Comparison of ENCODE assay signal across 8 cellular contexts in the genomic region with DNA sequence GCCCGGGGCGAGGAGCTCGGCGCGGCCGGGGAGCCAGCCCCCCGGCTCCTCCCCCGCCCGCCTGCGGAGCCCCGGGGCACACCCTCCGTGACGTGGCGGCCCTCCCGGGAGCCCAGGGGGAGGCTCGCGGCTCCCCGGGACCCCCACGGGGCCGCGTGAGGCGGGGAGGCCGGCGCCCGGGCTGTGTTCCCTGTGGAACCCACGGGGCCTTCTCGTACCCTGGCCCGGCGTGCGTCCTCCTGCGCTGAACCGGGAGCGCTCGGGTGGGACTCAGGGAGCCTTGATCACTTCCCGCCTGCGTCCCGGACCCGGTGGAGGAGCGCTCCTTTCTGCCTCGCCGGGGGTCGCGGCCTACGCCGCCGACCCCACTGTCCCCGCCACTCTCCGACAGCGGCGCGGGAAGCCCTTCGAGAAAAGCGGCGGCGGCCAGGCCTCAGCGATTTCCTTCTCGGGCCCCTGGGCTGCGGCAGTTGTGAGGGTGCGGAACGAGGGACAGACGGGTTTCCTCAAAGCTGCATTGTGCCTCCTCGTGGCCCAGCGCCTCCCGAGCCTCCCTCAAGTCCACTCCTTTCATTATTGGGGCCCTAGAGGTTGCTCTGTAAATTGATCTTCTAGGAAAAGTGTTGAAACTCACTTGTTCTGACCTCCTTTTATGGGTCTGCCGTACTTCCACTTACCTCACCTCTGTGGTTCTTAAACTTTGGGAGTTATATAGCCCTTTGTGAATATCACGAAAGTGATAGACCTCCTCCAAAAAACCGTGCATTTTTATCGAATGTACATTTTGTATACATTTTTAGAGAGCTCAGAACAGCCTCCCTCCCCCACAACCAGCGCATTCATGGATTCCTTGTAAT. TPM values are rescaled to one million over a fixed set of nuclear protein-coding genes. Genes with fewer than 3 reads are reported as not detected.
DNase-seq lines count a peak whose midpoint lies in the region; ATAC-seq lines count a peak whose summit lies in the region.

No MANE protein-coding gene starts in this region.

- intact Hi-C loops in activated CD4-positive, alpha-beta memory T cell treated with anti-CD3 and anti-CD28 coated beads for 36 hours (cut with micrococcal nuclease): loop anchor here (1.0 to 5.0 kb wide), 7 partner anchors 41 to 556 kb away; a partner anchor contains a TSS

- H3K4me3 Mint-ChIP-seq in activated CD4-positive, alpha-beta memory T cell treated with anti-CD3 and anti-CD28 coated beads for 36 hours: peak overlapping the region; percentile 90
- H3K4me3 Mint-ChIP-seq in effector memory CD8-positive, alpha-beta T cell: peak overlapping the region; percentile 90 to 96

- peak; percentile 57 for DNase-seq in NCI-H510A treated with DMSO at 0.1 percent for 48 hours (lab: John Stamatoyannopoulos, UW)
- DNase-seq in activated CD4-positive, alpha-beta memory T cell treated with anti-CD3 and anti-CD28 coated beads for 36 hours: peak; percentile 78
- DNase-seq in effector memory CD8-positive, alpha-beta T cell: peak; percentile 61 to 66 (median 62)
- peak; percentile 91 for DNase-seq in mesenteric fat pad (ENCODE audit: low spot score)
- peak; percentile 40 for DNase-seq in stimulated activated CD8-positive, alpha-beta memory T cell treated with anti-CD3 and anti-CD28 coated beads, Interleukin-15, amount 100 ng/mL, for 1 hour (ENCODE audit: low read depth)

- peak overlapping the region; percentile 71 to 90 (median 82) for H3K4me3 ChIP-seq in BLaER1 treated with 17β-estradiol and CSF1 and Interleukin-3, amounts not matched to agents 10 nM and 100 nM

- H3K4me1 ChIP-seq in BLaER1 treated with 17β-estradiol and CSF1 and Interleukin-3, amounts not matched to agents 10 nM and 100 nM: peaks cover 22 to 44% (median 36%) of the 10 kb centered on the region in 10 experiments

- peak; percentile 87 for ATAC-seq in GM19025 (IDR thresholded peaks at IDR 0.05; ENCODE audit: low read depth, unreplicated experiment)
- peak; percentile 74 for ATAC-seq in HG03196 (IDR thresholded peaks at IDR 0.05; ENCODE audit: unreplicated experiment)
- peak; percentile 81 for ATAC-seq in effector memory CD8-positive, alpha-beta T cell (replicated peaks)

- H3K4me2 ChIP-seq in BLaER1 treated with 17β-estradiol and CSF1 and Interleukin-3, amounts not matched to agents 10 nM and 100 nM: peak overlapping the region; percentile 78 to 95 (median 86)

- H3K4me1 Mint-ChIP-seq in activated CD4-positive, alpha-beta memory T cell treated with anti-CD3 and anti-CD28 coated beads for 36 hours (ENCODE audit: low read depth): peaks cover 52% of the 10 kb centered on the region
- H3K4me1 Mint-ChIP-seq in effector memory CD8-positive, alpha-beta T cell (ENCODE audit: low read depth in 2 of 2): peaks cover 29 to 42% of the 10 kb centered on the region in 2 donors

- H3K9ac ChIP-seq in BLaER1 treated with 17β-estradiol and CSF1 and Interleukin-3, amounts not matched to agents 10 nM and 100 nM: peak overlapping the region; percentile 95 to 100 (median 98)

- no peaks in the 10 kb centered on the region for H3K27me3 Mint-ChIP-seq in activated CD4-positive, alpha-beta memory T cell treated with anti-CD3 and anti-CD28 coated beads for 36 hours
- H3K27me3 Mint-ChIP-seq in effector memory CD8-positive, alpha-beta T cell: no peaks in the 10 kb centered on the region

- POLR2A ChIA-PET in activated CD4-positive, alpha-beta memory T cell treated with anti-CD3 and anti-CD28 coated beads for 36 hours (lab: Charles Lee): interaction anchor here (0.8 to 3.4 kb wide), 9 partner anchors 13 to 394 kb away, joined by 3 to 13 read pairs (median 4); a partner anchor contains a TSS

- peak overlapping the region; percentile 93 for H3K27ac Mint-ChIP-seq in activated CD4-positive, alpha-beta memory T cell treated with anti-CD3 and anti-CD28 coated beads for 36 hours
- peak overlapping the region; percentile 93 to 97 for H3K27ac Mint-ChIP-seq in effector memory CD8-positive, alpha-beta T cell

- CTCF ChIA-PET in activated CD4-positive, alpha-beta memory T cell treated with anti-CD3 and anti-CD28 coated beads for 36 hours (lab: Charles Lee): interaction anchor here (0.6 to 5.1 kb wide), 9 partner anchors 17 to 438 kb away, joined by 3 to 30 read pairs (median 3); a partner anchor contains a TSS

- peaks cover 0 to 3% (median 0%) of the 10 kb centered on the region in 11 experiments; a peak in 1 of 22 replicates for H4K20me1 ChIP-seq in BLaER1 treated with 17β-estradiol and CSF1 and Interleukin-3, amounts not matched to agents 10 nM and 100 nM

- H3K9me3 ChIP-seq in BLaER1 treated with 17β-estradiol and CSF1 and Interleukin-3, amounts not matched to agents 10 nM and 100 nM (replicated peaks in 1 of 11): no peaks in the 10 kb centered on the region

- H3K36me3 ChIP-seq in BLaER1 treated with 17β-estradiol and CSF1 and Interleukin-3, amounts not matched to agents 10 nM and 100 nM: peaks cover 10 to 36% (median 30%) of the 10 kb centered on the region in 11 experiments; a peak in 17 of 22 replicates

- no peaks in the 10 kb centered on the region for H3K9me3 Mint-ChIP-seq in activated CD4-positive, alpha-beta memory T cell treated with anti-CD3 and anti-CD28 coated beads for 36 hours
- H3K9me3 Mint-ChIP-seq in effector memory CD8-positive, alpha-beta T cell: no peaks in the 10 kb centered on the region

- H3K27ac ChIP-seq in BLaER1 treated with 17β-estradiol and CSF1 and Interleukin-3, amounts not matched to agents 10 nM and 100 nM: peak overlapping the region; percentile 92 to 100 (median 99)

- H3K27me3 ChIP-seq in BLaER1 treated with 17β-estradiol and CSF1 and Interleukin-3, amounts not matched to agents 10 nM and 100 nM: no peaks in the 10 kb centered on the region

- H3K36me3 Mint-ChIP-seq in activated CD4-positive, alpha-beta memory T cell treated with anti-CD3 and anti-CD28 coated beads for 36 hours: peaks cover 10% of the 10 kb centered on the region
- H3K36me3 Mint-ChIP-seq in effector memory CD8-positive, alpha-beta T cell (ENCODE audit: insufficient read depth): peaks cover 20% of the 10 kb centered on the region

RNA-seq across cellular contexts. Expression of a gene that starts 0.6 kb away (rescaled TPM):
- total RNA-seq in activated CD4-positive, alpha-beta memory T cell treated with anti-CD3 and anti-CD28 coated beads for 36 hours: 10 to 100 TPM; 48.3 to 48.7 TPM
- total RNA-seq in mesenteric fat pad: 24.0 TPM

RNA-seq across cellular contexts. Expression of a gene that starts 19.6 kb away (rescaled TPM):
- 10 to 100 TPM; 19.5 to 20.7 TPM for total RNA-seq in activated CD4-positive, alpha-beta memory T cell treated with anti-CD3 and anti-CD28 coated beads for 36 hours
- total RNA-seq in mesenteric fat pad: 8.7 TPM

RNA-seq across cellular contexts. Expression of a gene that starts 19.6 kb away (rescaled TPM):
- total RNA-seq in activated CD4-positive, alpha-beta memory T cell treated with anti-CD3 and anti-CD28 coated beads for 36 hours: 1 to 10 TPM; 1.1 to 1.3 TPM
- 2.0 TPM for total RNA-seq in mesenteric fat pad

Comparison
In these comparisons a context has a peak if more than half of its experiments do, and no peak if none do; other contexts are left out.
1. Peak in every context shown above with its lines: DNase-seq, ATAC-seq, H3K4me3 ChIP-seq and H3K27ac ChIP-seq.
2. DNase-seq: peak in every context shown above with its lines; median percentile 91 in mesenteric fat pad; 78 in activated CD4-positive, alpha-beta memory T cell treated with anti-CD3 and anti-CD28 coated beads for 36 hours; 62 in effector memory CD8-positive, alpha-beta T cell; 57 in NCI-H510A treated with DMSO at 0.1 percent for 48 hours; 40 in stimulated activated CD8-positive, alpha-beta memory T cell treated with anti-CD3 and anti-CD28 coated beads, Interleukin-15, amount 100 ng/mL, for 1 hour.